In genomic region chr2:240338274-240338673, GRCh38 we compare ENCODE assay signal across 27 cellular contexts.
"Had no signal": no experiment of that assay in that cellular context is flagged by ENCODE, and none has a peak within 500 bp of the region (broad histone marks: within the 10 kb centered on the region; RNA-seq: fewer than 3 reads in every experiment).

No MANE protein-coding gene starts in this region.

- H3K9me3 ChIP-seq: esophagus squamous epithelium, pancreas, right lobe of liver, thyroid gland had no signal

- ATAC-seq: naive thymus-derived CD4-positive, alpha-beta T cell; pancreas; right lobe of liver; stimulated activated naive CD8-positive, alpha-beta T cell treated with anti-CD3 and anti-CD28 coated beads, Interleukin-15, amount 100 ng/mL, for 72 hours had no signal

- H3K36me3 Mint-ChIP-seq: immature natural killer cell, neural progenitor cell had no signal

- H3K36me3 ChIP-seq: esophagus squamous epithelium, neural progenitor cell, pancreas, right lobe of liver, thyroid gland had no signal

- H3K27ac ChIP-seq: esophagus squamous epithelium, neural progenitor cell, pancreas, right lobe of liver, thyroid gland had no signal

- H3K4me1 Mint-ChIP-seq: immature natural killer cell; stimulated activated naive CD8-positive, alpha-beta T cell treated with anti-CD3 and anti-CD28 coated beads, Interleukin-15, amount 100 ng/mL, for 72 hours had no signal

- H3K4me2 ChIP-seq: neural progenitor cell had no signal

- H3K27ac Mint-ChIP-seq: dendritic cell treated with granulocyte-macrophage colony-stimulating factor and Interleukin-4, amounts not matched to agents 40 ng/mL and 50 ng/mL, for 4 days; immature natural killer cell; naive thymus-derived CD4-positive, alpha-beta T cell; nephron; neural progenitor cell; progenitor cell of endocrine pancreas; stimulated activated naive CD8-positive, alpha-beta T cell treated with anti-CD3 and anti-CD28 coated beads, Interleukin-15, amount 100 ng/mL, for 72 hours had no signal

- H3K27me3 ChIP-seq: neural progenitor cell, pancreas, right lobe of liver, thyroid gland had no signal

- H2AFZ ChIP-seq: neural progenitor cell had no signal

- H3K9ac ChIP-seq: neural progenitor cell had no signal

- H3K4me3 Mint-ChIP-seq: dendritic cell treated with granulocyte-macrophage colony-stimulating factor and Interleukin-4, amounts not matched to agents 40 ng/mL and 50 ng/mL, for 4 days; immature natural killer cell; naive thymus-derived CD4-positive, alpha-beta T cell; nephron; neural progenitor cell; stimulated activated naive CD8-positive, alpha-beta T cell treated with anti-CD3 and anti-CD28 coated beads, Interleukin-15, amount 100 ng/mL, for 72 hours had no signal

- H3K4me3 ChIP-seq: esophagus squamous epithelium, neural progenitor cell, pancreas, right lobe of liver, thyroid gland had no signal

- H3K4me1 ChIP-seq: neural progenitor cell, pancreas, right lobe of liver, thyroid gland had no signal

- H3K9me3 Mint-ChIP-seq: dendritic cell treated with granulocyte-macrophage colony-stimulating factor and Interleukin-4, amounts not matched to agents 40 ng/mL and 50 ng/mL, for 4 days; immature natural killer cell had no signal

- DNase-seq: caudate nucleus; cerebellar nuclear complex; effector memory CD4-positive, alpha-beta T cell; erythroblast; esophagus squamous epithelium; foreskin melanocyte; glutamatergic neuron; hypothalamus; immature natural killer cell; mesenchymal stem cell; midbrain; nucleus accumbens; pancreas; right lobe of liver; small intestine; stimulated activated CD4-positive, alpha-beta T cell treated with anti-CD3 and anti-CD28 coated beads, Interleukin-15, amount 100 ng/mL, for 24 hours; stimulated activated CD4-positive, alpha-beta T cell treated with anti-CD3 and anti-CD28 coated beads, Interleukin-2, amount 100 ng/mL, for 48 hours; stimulated activated CD8-positive, alpha-beta memory T cell treated with anti-CD3 and anti-CD28 coated beads, Interleukin-4, amount 100 ng/mL, for 48 hours; stimulated activated naive CD4-positive, alpha-beta T cell; stimulated activated naive CD8-positive, alpha-beta T cell treated with anti-CD3 and anti-CD28 coated beads, Interleukin-15, amount 100 ng/mL, for 72 hours; thyroid gland; trophoblast cell had no signal
